ENCODE assay signal across 17 cellular contexts in the genomic region with DNA sequence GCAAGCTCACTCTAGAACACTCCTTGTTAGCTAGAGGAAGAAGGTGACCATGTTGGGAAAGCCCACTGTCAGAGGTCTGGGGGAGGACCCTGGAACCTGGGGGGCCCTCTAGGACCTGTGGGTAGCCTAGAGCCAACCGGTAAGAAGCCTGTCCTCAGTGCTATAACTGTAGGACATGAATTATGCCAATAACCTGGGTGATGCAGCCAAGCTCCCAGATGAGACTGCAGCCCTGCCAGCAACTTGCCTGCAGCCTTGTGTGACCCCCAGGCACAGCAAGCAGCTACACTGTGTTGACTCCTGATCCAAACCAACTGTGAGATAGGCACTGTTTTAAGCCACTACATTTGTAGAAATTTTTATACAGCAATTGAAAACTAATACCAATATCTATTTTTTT.
A peak's percentile ranks its signal among the peaks of the same experiment; 100 is the strongest.
DNase-seq lines count a peak whose midpoint lies in the region; ATAC-seq and TF ChIP-seq lines count a peak whose summit lies in the region.
"Had no signal": no experiment of that assay in that cellular context is flagged by ENCODE, and none has a peak within 500 bp of the region (broad histone marks: within the 10 kb centered on the region; RNA-seq: fewer than 3 reads in every experiment).

No MANE protein-coding gene starts in this region.

- TF ChIP-seq CTCF in esophagus muscularis mucosa (IDR thresholded peaks at IDR 0.05): no peak

- H3K9me3 Mint-ChIP-seq in central memory CD8-positive, alpha-beta T cell: no peaks in the 10 kb centered on the region
- H3K9me3 Mint-ChIP-seq: CD4-positive, alpha-beta T cell had no signal

- H3K4me1 Mint-ChIP-seq in central memory CD8-positive, alpha-beta T cell: peaks cover 6% of the 10 kb centered on the region

- intact Hi-C loops in Right ventricle myocardium superior (cut with DNase I) (no loop called here), cardiac septum (cut with DNase I) (no loop called here), esophagus muscularis mucosa (cut with DNase I) (no loop called here)

- H3K4me1 ChIP-seq in esophagus muscularis mucosa: peaks cover 0 to 12% (median 0%) of the 10 kb centered on the region in 4 donors

- no peaks in the 10 kb centered on the region for H3K27me3 ChIP-seq in esophagus muscularis mucosa

- TF ChIP-seq POLR2A in esophagus muscularis mucosa (IDR thresholded peaks at IDR 0.05; ENCODE audit: low read depth): no peak

- no peak overlapping the region for H3K27ac ChIP-seq in esophagus muscularis mucosa (replicated peaks in 1 of 4)

- H3K36me3 Mint-ChIP-seq in central memory CD8-positive, alpha-beta T cell (ENCODE audit: insufficient read depth): no peaks in the 10 kb centered on the region

- no peak for TF ChIP-seq EP300 in esophagus muscularis mucosa (IDR thresholded peaks at IDR 0.05)

- no peak overlapping the region for H3K4me3 Mint-ChIP-seq in central memory CD8-positive, alpha-beta T cell
- H3K4me3 Mint-ChIP-seq: CD4-positive, alpha-beta T cell had no signal

- WGBS in esophagus muscularis mucosa: 100% methylated on average over 1 of the region's 1 CpG

- no peaks in the 10 kb centered on the region for H3K9me3 ChIP-seq in esophagus muscularis mucosa
- H3K9me3 ChIP-seq: HAP-1 had no signal

- H3K36me3 ChIP-seq in esophagus muscularis mucosa: no peaks in the 10 kb centered on the region
- H3K36me3 ChIP-seq: HAP-1 had no signal

- peak overlapping the region; percentile 13 for H3K27ac Mint-ChIP-seq in central memory CD8-positive, alpha-beta T cell (ENCODE audit: low read depth)
- H3K27ac Mint-ChIP-seq: CD4-positive, alpha-beta T cell had no signal

- H3K27me3 Mint-ChIP-seq in central memory CD8-positive, alpha-beta T cell: no peaks in the 10 kb centered on the region
- H3K27me3 Mint-ChIP-seq: CD4-positive, alpha-beta T cell had no signal

- peak; percentile 79 for ATAC-seq in Right ventricle myocardium superior (ENCODE audit: poor library complexity)
- ATAC-seq in central memory CD8-positive, alpha-beta T cell (replicated peaks; ENCODE audit: extremely low read depth, poor library complexity, severe bottlenecking): no peak
- ATAC-seq in GM18868 (IDR thresholded peaks at IDR 0.05; ENCODE audit: unreplicated experiment): no peak
- ATAC-seq in HG02763 (IDR thresholded peaks at IDR 0.05; ENCODE audit: unreplicated experiment): no peak
- ATAC-seq: HepG2 had no signal

- DNase-seq in Right ventricle myocardium superior (peak; percentile 44), cardiac septum (ENCODE audit: low spot score) (no peak), esophagus muscularis mucosa (ENCODE audit: extremely low spot score) (peak; percentile 68), activated T-cell treated with anti-CD3 and anti-CD28 coated beads for 4 hours (no peak)
- no peak for DNase-seq in central memory CD8-positive, alpha-beta T cell (ENCODE audit: low spot score in 2 of 2)
- DNase-seq: 8988T; AML-193; C1 segment of cervical spinal cord; Calu3; CD4-positive, alpha-beta T cell; DMS 273 treated with DMSO at 0.1 percent for 48 hours; GOT3 had no signal

- H3K4me3 ChIP-seq in esophagus muscularis mucosa: no peak overlapping the region
- H3K4me3 ChIP-seq: GM12878, HAP-1 had no signal

Comparison
In these comparisons a context has a peak if more than half of its experiments do, and no peak if none do; other contexts are left out.
1. DNase-seq: peak in Right ventricle myocardium superior (single experiment) and esophagus muscularis mucosa (single experiment); none in cardiac septum (single experiment), central memory CD8-positive, alpha-beta T cell (0 of 2) and activated T-cell treated with anti-CD3 and anti-CD28 coated beads for 4 hours (single experiment).